In the genomic region with DNA sequence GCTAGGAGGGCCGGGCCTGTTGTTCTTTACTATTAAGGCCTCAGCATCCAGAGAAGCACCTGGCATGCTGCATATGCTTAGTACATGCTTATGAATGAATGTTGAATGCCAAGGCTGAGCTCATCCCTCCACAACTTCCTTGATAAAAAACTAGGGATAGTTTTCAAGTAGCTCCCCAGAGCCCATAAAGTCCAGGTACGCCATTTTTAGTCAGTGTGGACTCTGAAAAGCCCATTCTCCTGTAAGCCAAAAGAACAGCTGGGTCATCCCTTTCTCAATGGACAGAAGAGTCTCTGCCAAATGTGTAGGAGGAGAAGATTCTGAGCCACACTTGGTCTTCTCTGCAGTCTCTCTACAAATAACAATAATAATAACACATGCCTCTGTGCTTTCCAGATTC, we compare ENCODE assay signal across 16 cellular contexts.
DNase-seq lines count a peak whose midpoint lies in the region; ATAC-seq and TF ChIP-seq lines count a peak whose summit lies in the region.
"Had no signal": no experiment of that assay in that cellular context is flagged by ENCODE, and none has a peak within 500 bp of the region (broad histone marks: within the 10 kb centered on the region; RNA-seq: fewer than 3 reads in every experiment).

No MANE protein-coding gene starts in this region.

- H3K4me1 ChIP-seq in BLaER1 = peaks cover 45% of the 10 kb centered on the region
- H3K4me1 ChIP-seq in Loucy (ENCODE audit: insufficient read depth, low read length, poor library complexity, severe bottlenecking) = peaks cover 31% of the 10 kb centered on the region

- H3K36me3 Mint-ChIP-seq in nephron (ENCODE audit: low read depth) = no peaks in the 10 kb centered on the region
- H3K36me3 Mint-ChIP-seq: CD14-positive monocyte had no signal

- H3K79me2 ChIP-seq in Loucy (ENCODE audit: insufficient read depth, low read length) = no peaks in the 10 kb centered on the region

- H3K9ac ChIP-seq in BLaER1 (no peak overlapping the region), Loucy (ENCODE audit: low read depth, low read length, poor library complexity, severe bottlenecking) (no peak overlapping the region)

- H4K20me1 ChIP-seq in BLaER1 = no peaks in the 10 kb centered on the region
- no peaks in the 10 kb centered on the region for H4K20me1 ChIP-seq in Loucy (ENCODE audit: insufficient read depth, low read length, poor library complexity, severe bottlenecking)

- H3K27ac ChIP-seq in BLaER1 = 0 out of 2 replicates have a peak overlapping the region, but pooled peaks have one; percentile 22
- H3K27ac ChIP-seq: SK-N-MC had no signal

- peak overlapping the region; percentile 40 for H3K4me2 ChIP-seq in BLaER1
- no peak overlapping the region for H3K4me2 ChIP-seq in Loucy (ENCODE audit: low read depth, low read length, poor library complexity, severe bottlenecking)

- H3K9me2 ChIP-seq in Loucy (replicated peaks; ENCODE audit: low read depth, low read length) = no peaks in the 10 kb centered on the region

- peaks cover 43% of the 10 kb centered on the region for H3K4me1 Mint-ChIP-seq in nephron

- peaks cover 5% of the 10 kb centered on the region for H3K27me3 Mint-ChIP-seq in nephron (ENCODE audit: low read depth)

- H3K36me3 ChIP-seq in BLaER1 (no peaks in the 10 kb centered on the region), Loucy (ENCODE audit: insufficient read depth, low read length) (no peaks in the 10 kb centered on the region)

- H3K4me3 ChIP-seq in BLaER1 = no peak overlapping the region
- H3K4me3 ChIP-seq in Loucy (ENCODE audit: low read length, poor library complexity, severe bottlenecking) = no peak overlapping the region
- H3K4me3 ChIP-seq in fibroblast of mammary gland (ENCODE audit: control insufficient read depth, low read depth, low read length) = no peak overlapping the region
- H3K4me3 ChIP-seq: SK-N-MC had no signal

- 0 out of 2 replicates have a peak overlapping the region, but pooled peaks have one; percentile 1 for H2AFZ ChIP-seq in Loucy (ENCODE audit: low read length)

- TF ChIP-seq CTCF in Loucy (conservative IDR thresholded peaks at IDR 0.05; ENCODE audit: low read length) (no peak), fibroblast of mammary gland (conservative IDR thresholded peaks at IDR 0.05; ENCODE audit: control insufficient read depth, insufficient read depth, low read depth, low read length) (no peak), nephron (IDR thresholded peaks at IDR 0.05; ENCODE audit: unreplicated experiment in 3 of 3) (no peak)

- no peaks in the 10 kb centered on the region for H3F3A ChIP-seq in Loucy (ENCODE audit: low read depth)

- ATAC-seq in HG03571 (IDR thresholded peaks at IDR 0.05; ENCODE audit: unreplicated experiment) = no peak
- ATAC-seq: HepG2 had no signal

- H3K9me3 Mint-ChIP-seq in nephron = no peaks in the 10 kb centered on the region
- H3K9me3 Mint-ChIP-seq: CD14-positive monocyte had no signal

- H3K9me3 ChIP-seq in BLaER1 (no peaks in the 10 kb centered on the region), Loucy (ENCODE audit: insufficient read depth, low read depth, low read length) (no peaks in the 10 kb centered on the region)

- H3K27me3 ChIP-seq in BLaER1 (no peaks in the 10 kb centered on the region), Loucy (ENCODE audit: insufficient read depth, low read length, poor library complexity, severe bottlenecking) (no peaks in the 10 kb centered on the region)

- DNase-seq in fibroblast of mammary gland (ENCODE audit: low read depth) (peak; percentile 55), foreskin melanocyte (no peak), NCI-H1694 treated with DMSO at 0.1 percent for 48 hours (lab: John Stamatoyannopoulos, UW) (no peak), NCI-H446 (lab: John Stamatoyannopoulos, UW) (no peak)
- DNase-seq: DMS79 treated with DMSO at 0.1 percent for 48 hours, KG1, NCI-H1417 treated with DMSO at 0.1 percent for 48 hours, NCI-H1930, SHP77 had no signal

- H3K27ac Mint-ChIP-seq in nephron = peak overlapping the region in 2 of 3 experiments; percentile 44 to 86
- H3K27ac Mint-ChIP-seq: CD14-positive monocyte had no signal

- no peak overlapping the region for H3K4me3 Mint-ChIP-seq in nephron
- H3K4me3 Mint-ChIP-seq: CD14-positive monocyte had no signal
